Comparison of ENCODE assay signal across 8 cellular contexts in the genomic region with DNA sequence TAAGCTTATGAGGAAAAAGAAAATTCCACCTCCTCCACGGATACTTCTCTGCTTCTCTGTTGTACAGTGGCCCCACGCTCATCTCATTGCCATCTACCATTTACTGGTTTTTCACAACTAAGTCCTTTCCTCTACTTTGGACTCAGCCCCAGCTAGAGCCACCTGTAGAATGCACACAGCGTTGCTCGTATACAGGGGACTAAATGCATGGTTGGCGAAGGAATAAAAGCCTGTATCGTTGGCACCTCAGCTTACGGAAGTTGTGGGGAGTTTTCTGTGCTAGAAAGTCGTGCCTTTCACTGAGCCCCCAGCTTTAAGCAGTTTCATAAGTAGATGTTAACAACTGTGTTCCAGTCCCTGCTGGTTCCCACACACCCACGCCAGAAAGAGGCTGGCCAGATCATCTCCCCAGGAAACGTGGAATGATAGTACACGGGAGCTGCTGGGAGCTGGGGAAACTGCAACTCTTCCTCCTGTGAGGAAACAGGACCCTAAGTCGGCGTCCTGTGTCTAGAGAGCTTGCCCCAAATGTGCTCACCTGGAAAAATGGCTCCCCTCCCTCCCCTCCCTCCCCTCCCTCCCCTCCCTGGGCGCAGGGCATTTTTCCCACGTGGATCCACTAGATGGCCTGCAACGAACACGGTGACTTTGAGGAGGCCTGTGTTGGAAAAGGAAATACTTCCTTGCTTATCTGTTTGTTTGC. TPM values are rescaled to one million over a fixed set of nuclear protein-coding genes. Genes with fewer than 3 reads are reported as not detected.
DNase-seq lines count a peak whose midpoint lies in the region; ATAC-seq and TF ChIP-seq lines count a peak whose summit lies in the region.

No MANE protein-coding gene starts in this region.

- H3K9me3 ChIP-seq in breast epithelium: no peaks in the 10 kb centered on the region
- no peaks in the 10 kb centered on the region for H3K9me3 ChIP-seq in effector memory CD4-positive, alpha-beta T cell (ENCODE audit: control insufficient read depth, low read length)

- peak; percentile 96 for ATAC-seq in left lobe of liver
- ATAC-seq in HG02763 (IDR thresholded peaks at IDR 0.05; ENCODE audit: unreplicated experiment): no peak

- TF ChIP-seq POLR2A in breast epithelium (IDR thresholded peaks at IDR 0.05): no peak

- no peaks in the 10 kb centered on the region for H3K27me3 ChIP-seq in breast epithelium
- no peaks in the 10 kb centered on the region for H3K27me3 ChIP-seq in effector memory CD4-positive, alpha-beta T cell (replicated peaks; ENCODE audit: control insufficient read depth, insufficient read depth, low read length, poor library complexity, severe bottlenecking)

- no peaks in the 10 kb centered on the region for H3K36me3 ChIP-seq in breast epithelium
- H3K36me3 ChIP-seq in effector memory CD4-positive, alpha-beta T cell (ENCODE audit: control insufficient read depth, insufficient read depth, low read length): no peaks in the 10 kb centered on the region

- no peaks in the 10 kb centered on the region for H3K4me1 ChIP-seq in breast epithelium
- no peaks in the 10 kb centered on the region for H3K4me1 ChIP-seq in effector memory CD4-positive, alpha-beta T cell (ENCODE audit: control insufficient read depth, insufficient read depth, low read length, poor library complexity, severe bottlenecking)

- DNase-seq in DMS153 treated with DMSO at 0.1 percent for 48 hours (lab: John Stamatoyannopoulos, UW; ENCODE audit: unreplicated experiment) (peak; percentile 33), NCI-H1694 (lab: John Stamatoyannopoulos, UW) (peak; percentile 56), breast epithelium (ENCODE audit: low spot score in 2 of 2) (peak in 1 of 2 donors; percentile 26), left lobe of liver (ENCODE audit: low spot score) (peak; percentile 65), SKM-1 (lab: John Stamatoyannopoulos, UW; ENCODE audit: unreplicated experiment) (no peak)
- DNase-seq in effector memory CD4-positive, alpha-beta T cell: no peak
- DNase-seq in stimulated activated CD4-positive, alpha-beta T cell treated with anti-CD3 and anti-CD28 coated beads, Interleukin-1b, Interleukin-23, amount 100 ng/mL, for 48 hours: no peak

- TF ChIP-seq CTCF in breast epithelium (IDR thresholded peaks at IDR 0.05): peak in 1 of 3 donors; percentile 10

- intact Hi-C loops in breast epithelium (cut with DNase I; ENCODE audit: low total_unique reads): no loop called here

- H3K4me3 ChIP-seq in breast epithelium: peak overlapping the region in 2 of 3 donors; percentile 27 to 42
- no peak overlapping the region for H3K4me3 ChIP-seq in effector memory CD4-positive, alpha-beta T cell (ENCODE audit: insufficient read depth, low read depth, low read length, poor library complexity, severe bottlenecking)

- peak overlapping the region; percentile 46 to 76 for H3K27ac ChIP-seq in breast epithelium
- H3K27ac ChIP-seq in effector memory CD4-positive, alpha-beta T cell (ENCODE audit: insufficient read depth, low read length, poor library complexity, severe bottlenecking): no peak overlapping the region

RNA-seq across cellular contexts. Expression of a gene that starts 43.7 kb away (rescaled TPM):
- total RNA-seq in breast epithelium: 1 to 10 TPM in 2 of 3 donors, under 1 TPM in 1; 0.96 to 3.8 (median 2.3) TPM
- total RNA-seq in left lobe of liver: not detected

Comparison
In these comparisons a context has a peak if more than half of its experiments do, and no peak if none do; other contexts are left out.
1. DNase-seq: peak in DMS153 treated with DMSO at 0.1 percent for 48 hours (single experiment), NCI-H1694 (single experiment) and left lobe of liver (single experiment); none in effector memory CD4-positive, alpha-beta T cell (0 of 3), stimulated activated CD4-positive, alpha-beta T cell treated with anti-CD3 and anti-CD28 coated beads, Interleukin-1b, Interleukin-23, amount 100 ng/mL, for 48 hours (single experiment) and SKM-1 (single experiment).